In the genomic region with DNA sequence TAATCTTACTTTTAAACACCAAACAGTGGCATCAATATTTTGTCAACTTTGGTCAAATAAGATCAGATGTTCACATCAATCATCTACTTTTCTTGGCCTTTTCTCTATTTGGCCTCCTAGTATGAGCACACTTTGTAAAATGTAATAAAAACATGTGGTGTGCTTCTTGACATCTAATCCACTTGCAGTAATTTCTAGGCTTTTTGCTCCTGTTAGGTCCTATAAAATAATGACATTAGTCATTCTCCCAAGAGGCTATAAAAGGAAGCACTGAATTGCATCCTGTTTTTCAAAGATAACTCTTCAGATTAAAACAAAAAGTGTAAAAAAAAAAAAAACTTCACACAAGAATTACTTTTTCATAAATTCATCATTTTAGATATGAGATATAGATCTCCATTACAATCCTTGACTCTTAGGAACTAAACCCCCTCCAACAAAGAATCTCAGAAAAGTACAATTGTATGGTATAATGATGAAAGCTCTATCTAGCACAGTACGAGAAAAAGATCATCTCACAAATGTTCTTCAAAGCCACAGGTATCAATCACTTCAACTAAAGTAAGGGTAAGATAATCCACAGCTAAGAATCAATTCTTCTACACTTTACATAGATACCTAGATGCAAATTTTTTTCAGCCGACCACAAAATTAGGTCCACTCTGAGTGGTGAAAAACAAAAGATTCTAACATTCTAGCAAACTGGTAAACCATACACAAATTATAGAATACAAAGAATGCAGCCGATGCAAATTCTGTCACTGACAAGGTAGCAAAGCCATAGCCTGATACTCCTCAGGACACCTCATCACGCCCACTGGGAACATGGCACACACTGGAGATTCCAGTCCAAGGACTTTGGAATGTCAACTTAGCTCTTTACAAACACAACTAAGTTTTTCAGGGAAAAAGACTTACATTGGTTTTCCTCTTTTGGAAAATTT, we compare ENCODE assay signal across 8 cellular contexts. TPM values are rescaled to one million over a fixed set of nuclear protein-coding genes. Genes with fewer than 3 reads are reported as not detected.
DNase-seq lines count a peak whose midpoint lies in the region; ATAC-seq, FAIRE-seq and TF ChIP-seq lines count a peak whose summit lies in the region.

No MANE protein-coding gene starts in this region.

- 79 to 80% methylated on average over 4 of the region's 4 CpGs for WGBS in pancreas, 2 donors

- H2AFZ ChIP-seq in ACC112 (ENCODE audit: low read length, unreplicated experiment) = no peak overlapping the region

- H3K36me3 ChIP-seq in ACC112 (ENCODE audit: insufficient read depth, low read length) = no peaks in the 10 kb centered on the region
- H3K36me3 ChIP-seq in pancreas = no peaks in the 10 kb centered on the region

- peak; percentile 59 for TF ChIP-seq POLR2A in GM18526 (IDR thresholded peaks at IDR 0.05; ENCODE audit: extremely low read depth, insufficient read length)

- TF ChIP-seq CTCF in pancreas (IDR thresholded peaks at IDR 0.05) = no peak

- ATAC-seq in pancreas = no peak
- no peak for ATAC-seq in HG02885 (IDR thresholded peaks at IDR 0.05; ENCODE audit: poor library complexity, unreplicated experiment)

- no peak for DNase-seq in RCC 7860 (ENCODE audit: low spot score)
- peak; percentile 28 for DNase-seq in midbrain (lab: John Stamatoyannopoulos, UW)
- no peak for DNase-seq in pancreas
- DNase-seq in NCI-H2227 treated with DMSO at 0.1 percent for 48 hours (lab: John Stamatoyannopoulos, UW) = no peak
- no peak for DNase-seq in T1000 (lab: John Stamatoyannopoulos, UW)

- FAIRE-seq in RCC 7860 (lab: Jason Lieb, UNC) (peak; percentile 58), pancreas (lab: Jason Lieb, UNC) (no peak)

- H3K4me3 ChIP-seq in ACC112 (ENCODE audit: low read depth, low read length) = peak overlapping the region; percentile 23; the same call in 1 of the 2 replicates
- peak overlapping the region in 2 of 4 donors; percentile 50 to 67 for H3K4me3 ChIP-seq in pancreas

- H3K27ac ChIP-seq in ACC112 (ENCODE audit: low read depth, low read length) (no peak overlapping the region), pancreas (no peak overlapping the region)

- peaks cover 55% of the 10 kb centered on the region for H3K27me3 ChIP-seq in ACC112 (ENCODE audit: insufficient read depth, low read length)
- no peaks in the 10 kb centered on the region for H3K27me3 ChIP-seq in pancreas

- H3K4me1 ChIP-seq in ACC112 (ENCODE audit: control insufficient read depth, insufficient read depth, low read length, unreplicated experiment) (peaks cover 18% of the 10 kb centered on the region), pancreas (peaks cover 0 to 11% (median 0%) of the 10 kb centered on the region in 3 donors)

- intact Hi-C loops in pancreas (cut with DNase I) = loop anchor here in 1 of 3 donors (10.0 kb wide), 1 partner anchor 182 kb away; no protein-coding TSS in a partner anchor

- H3K9me3 ChIP-seq in pancreas = no peaks in the 10 kb centered on the region

- H3K79me2 ChIP-seq in ACC112 (ENCODE audit: control insufficient read depth, insufficient read depth, low read length, unreplicated experiment) = no peaks in the 10 kb centered on the region

RNA-seq across cellular contexts. Expression of a gene that starts 2.7 kb away (rescaled TPM):
- total RNA-seq in pancreas = 1 to 10 TPM; 3.2 to 9.0 (median 4.5) TPM
- polyA plus RNA-seq in pancreas = 1 to 10 TPM; 1.9 to 2.0 TPM

RNA-seq across cellular contexts. Expression of a gene that starts 50.1 kb away (rescaled TPM):
- 10 to 100 TPM; 18.0 to 37.2 (median 23.3) TPM for total RNA-seq in pancreas
- polyA plus RNA-seq in pancreas = 10 to 100 TPM in 1 of 2 donors, 1 to 10 TPM in 1; 4.8 to 12.4 TPM
